12 cellular contexts compared by ENCODE assay signal in the genomic region with DNA sequence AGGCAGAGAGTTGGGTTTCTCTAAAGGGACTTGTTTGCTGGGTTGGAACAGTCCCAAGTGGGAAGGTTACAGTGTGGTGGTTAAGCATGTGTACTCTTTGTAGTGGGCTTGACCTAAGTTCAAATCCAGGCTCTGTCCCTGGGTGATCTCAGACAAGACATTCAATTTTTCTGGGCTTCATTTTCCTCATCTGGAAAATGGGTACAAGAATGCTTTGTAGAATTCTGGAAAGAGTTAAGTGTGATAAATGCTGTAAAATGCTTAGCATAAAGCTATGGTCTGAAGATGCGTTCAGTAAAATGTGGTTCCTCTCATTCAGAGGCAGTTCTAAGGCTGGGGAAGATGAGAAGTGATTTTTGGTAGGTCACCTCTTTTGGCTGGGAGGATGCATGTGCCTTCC. TPM values are rescaled to one million over a fixed set of nuclear protein-coding genes. Genes with fewer than 3 reads are reported as not detected.
DNase-seq lines count a peak whose midpoint lies in the region; ATAC-seq and TF ChIP-seq lines count a peak whose summit lies in the region.
"Had no signal": no experiment of that assay in that cellular context is flagged by ENCODE, and none has a peak within 500 bp of the region (broad histone marks: within the 10 kb centered on the region; RNA-seq: fewer than 3 reads in every experiment).

No MANE protein-coding gene starts in this region.

- intact Hi-C loops in Panc1 (cut with micrococcal nuclease; ENCODE audit: unreplicated experiment), result loop anchor here (5.0 kb wide), 1 partner anchor 118 kb away; no protein-coding TSS in a partner anchor

- H3K4me1 ChIP-seq in Panc1 (ENCODE audit: control insufficient read depth, insufficient read depth, low read length) (peaks cover 64% of the 10 kb centered on the region), parathyroid adenoma (no peaks in the 10 kb centered on the region)

- CTCF ChIA-PET in Panc1 (lab: Charles Lee), result interaction anchor here (0.6 to 1.5 kb wide), 2 partner anchors 71 to 75 kb away, joined by 3 read pairs; no protein-coding TSS in a partner anchor

- peak overlapping the region; percentile 1; the same call in 1 of the 2 replicates for H3K4me3 ChIP-seq in GM08714 (ENCODE audit: low read length)
- peak overlapping the region; percentile 46 to 71 for H3K4me3 ChIP-seq in Panc1 (ENCODE audit: low read depth in 2 of 2, low read length in 2 of 2)
- peak overlapping the region; percentile 55 for H3K4me3 ChIP-seq in parathyroid adenoma (ENCODE audit: low read depth, low read length)

- H3K27ac ChIP-seq in Panc1 (ENCODE audit: low read length) (peak overlapping the region; percentile 88), epithelial cell of prostate (peak overlapping the region; percentile 98), parathyroid adenoma (no peak overlapping the region)

- H3K36me3 ChIP-seq in Panc1 (ENCODE audit: control insufficient read depth, insufficient read depth, low read length) (no peaks in the 10 kb centered on the region), parathyroid adenoma (ENCODE audit: control insufficient read depth, insufficient read depth, low read length) (no peaks in the 10 kb centered on the region)

- H3K4me2 ChIP-seq in parathyroid adenoma (ENCODE audit: low read length), result no peak overlapping the region

- H3K27me3 ChIP-seq in Panc1 (ENCODE audit: control insufficient read depth, insufficient read depth, low read length), result no peaks in the 10 kb centered on the region
- H3K27me3 ChIP-seq in parathyroid adenoma (ENCODE audit: control insufficient read depth, insufficient read depth, low read length), result no peaks in the 10 kb centered on the region

- H3K9ac ChIP-seq in parathyroid adenoma, result no peak overlapping the region

- H2AFZ ChIP-seq in parathyroid adenoma, result no peak overlapping the region

- no peaks in the 10 kb centered on the region for H3K9me3 ChIP-seq in Panc1 (ENCODE audit: control insufficient read depth, insufficient read depth, low read depth, low read length)
- H3K9me3 ChIP-seq in parathyroid adenoma (ENCODE audit: control insufficient read depth, low read length), result no peaks in the 10 kb centered on the region

- in situ Hi-C loops in Panc1 (cut with HindIII; ENCODE audit: low pct_unique_long_range_greater_than_20kb, low sequenced_read_pairs), result no loop called here

- TF ChIP-seq CTCF in Panc1 (IDR thresholded peaks at IDR 0.05) (no peak), parathyroid adenoma (IDR thresholded peaks at IDR 0.05) (no peak)

- BruUV-seq in Panc1 (replicated peaks; lab: Mats Ljungman, UMichigan), result no TSS peak

- DNase-seq in Panc1 (ENCODE audit: low read depth, low spot score) (no peak), epithelial cell of prostate (ENCODE audit: low read depth, low spot score) (no peak), NAMALWA (ENCODE audit: low spot score) (no peak)
- no peak for DNase-seq in activated CD4-positive, alpha-beta T cell treated with anti-CD3 and anti-CD28 coated beads for 48 hours
- DNase-seq: anterior cingulate cortex; effector CD4-positive, alpha-beta T cell had no signal

- H3K79me2 ChIP-seq in parathyroid adenoma, result no peaks in the 10 kb centered on the region

- POLR2A ChIA-PET in Panc1 (lab: Charles Lee), result no interaction called here

- ATAC-seq in Panc1 (no peak), HG03108 (IDR thresholded peaks at IDR 0.05; ENCODE audit: unreplicated experiment) (no peak), HG03025 (IDR thresholded peaks at IDR 0.05; ENCODE audit: low FRiP score, unreplicated experiment) (no peak)

RNA-seq across cellular contexts. Expression of gene GRHL3, which starts 0.8 kb away (rescaled TPM):
- total RNA-seq in Panc1 (2021; ENCODE audit: unreplicated experiment), result 16.7 TPM
- polyA plus RNA-seq in Panc1 (2012; ENCODE audit: insufficient read length), result 23.1 TPM
- polyA plus RNA-seq: CD14-positive monocyte, neural cell had no signal

Comparison
In these comparisons a context has a peak if more than half of its experiments do, and no peak if none do; other contexts are left out.
1. H3K4me3 ChIP-seq: peak in every context shown above with its lines; median percentile 58 in Panc1; 55 in parathyroid adenoma; 1 in GM08714.